Comparison of ENCODE assay signal across 1 cellular context in the genomic region with DNA sequence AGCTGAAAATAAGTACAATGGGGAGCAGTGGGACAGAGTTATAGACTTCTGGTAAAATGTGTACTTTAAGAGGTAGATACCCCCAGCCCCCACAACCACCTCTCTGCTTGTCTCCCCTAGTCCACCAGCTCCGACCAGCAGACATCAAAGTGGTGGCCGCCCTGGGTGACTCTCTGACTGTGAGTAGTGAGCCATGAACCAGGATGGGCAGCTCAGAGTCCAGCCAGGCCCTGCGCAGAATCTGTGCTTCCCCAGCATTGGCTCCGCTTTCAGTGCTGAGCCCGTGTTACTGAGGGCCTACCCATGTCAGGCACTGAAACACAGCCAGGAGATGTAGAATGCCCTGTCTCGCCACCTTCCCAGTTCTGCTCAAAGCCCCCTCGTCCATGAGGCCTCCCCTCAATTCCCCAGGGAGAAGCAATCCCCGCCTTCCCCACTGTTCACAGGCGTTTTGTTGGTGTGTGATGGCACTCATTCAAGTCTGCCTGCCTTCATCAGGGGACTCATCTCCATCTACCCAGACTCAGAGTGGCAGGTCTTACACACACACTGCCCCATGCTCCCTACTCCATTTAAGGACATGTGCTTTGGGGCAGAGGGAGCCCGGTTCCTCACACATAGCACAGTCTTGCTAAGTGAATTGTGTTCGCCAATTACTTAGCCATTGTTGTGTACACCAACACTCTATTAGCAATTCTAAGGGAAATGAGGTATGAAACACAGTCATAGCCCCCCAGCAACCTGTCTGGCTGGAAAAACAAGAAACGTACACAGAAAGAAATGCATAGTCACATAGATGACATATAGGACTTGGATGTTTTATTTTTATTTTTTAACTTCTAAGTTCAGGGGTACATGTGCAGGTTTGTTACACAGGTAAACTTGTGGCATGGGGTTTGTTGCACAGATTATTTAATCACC.
TF ChIP-seq lines count a peak whose summit lies in the region.

No MANE protein-coding gene starts in this region.

TF ChIP-seq in HepG2, 621 proteins besides CTCF, POLR2A, EP300 and RAD21 (continued from another document and continues in another):
- TF ChIP-seq ZFP37 (CRISPR knock-in tag; IDR thresholded peaks at IDR 0.05; ENCODE audit: borderline replicate concordance) (0 out of 2 replicates have a peak, but pooled peaks have one; percentile 59), ZNF878 (CRISPR knock-in tag; IDR thresholded peaks at IDR 0.05) (no peak), GATAD1 (CRISPR knock-in tag; IDR thresholded peaks at IDR 0.05) (peak; percentile 52; the same call in 1 of the 2 replicates), PAXIP1 (CRISPR knock-in tag; conservative IDR thresholded peaks at IDR 0.05) (peak; percentile 71), PATZ1 (CRISPR knock-in tag; IDR thresholded peaks at IDR 0.05) (peak; percentile 48; the same call in 1 of the 2 replicates), NONO (IDR thresholded peaks at IDR 0.05) (no peak), NONO (CRISPR knock-in tag; conservative IDR thresholded peaks at IDR 0.05) (no peak), ZNF556 (CRISPR knock-in tag; IDR thresholded peaks at IDR 0.05; ENCODE audit: borderline replicate concordance) (no peak), ZNF124 (CRISPR knock-in tag; IDR thresholded peaks at IDR 0.05) (no peak), FOXA3 (CRISPR knock-in tag; IDR thresholded peaks at IDR 0.05) (no peak), NFKBIZ (CRISPR knock-in tag; IDR thresholded peaks at IDR 0.05) (no peak), NFRKB (IDR thresholded peaks at IDR 0.05) (no peak), ZFX (CRISPR knock-in tag; IDR thresholded peaks at IDR 0.05; ENCODE audit: low read depth) (peak; percentile 73), RFX1 (IDR thresholded peaks at IDR 0.05) (no peak), ZSCAN29 (CRISPR knock-in tag; conservative IDR thresholded peaks at IDR 0.05) (no peak), KLF9 (CRISPR knock-in tag; IDR thresholded peaks at IDR 0.05; ENCODE audit: low read depth) (no peak), ZKSCAN8 (CRISPR knock-in tag; IDR thresholded peaks at IDR 0.05; ENCODE audit: borderline replicate concordance) (no peak), MTF1 (CRISPR knock-in tag; IDR thresholded peaks at IDR 0.05) (no peak), ZBTB38 (CRISPR knock-in tag; IDR thresholded peaks at IDR 0.05) (peak; percentile 20; the same call in 1 of the 2 replicates), CBX5 (CRISPR knock-in tag; IDR thresholded peaks at IDR 0.05; ENCODE audit: borderline replicate concordance) (0 out of 2 replicates have a peak, but pooled peaks have one; percentile 21), ZSCAN21 (CRISPR knock-in tag; IDR thresholded peaks at IDR 0.05; ENCODE audit: borderline replicate concordance) (peak; percentile 50; the same call in 1 of the 2 replicates), ZEB1 (IDR thresholded peaks at IDR 0.05; ENCODE audit: insufficient replicate concordance, low read depth) (no peak), ZBTB20 (CRISPR knock-in tag; IDR thresholded peaks at IDR 0.05; ENCODE audit: borderline replicate concordance, low read depth) (peak; percentile 39; the same call in 1 of the 2 replicates), MAZ (IDR thresholded peaks at IDR 0.05; ENCODE audit: borderline replicate concordance, low read depth, low read length) (no peak), MAZ (CRISPR knock-in tag; IDR thresholded peaks at IDR 0.05; ENCODE audit: low read depth) (no peak), MXD4 (CRISPR knock-in tag; IDR thresholded peaks at IDR 0.05) (peak; percentile 64; the same call in 1 of the 2 replicates), TCF7 (IDR thresholded peaks at IDR 0.05; ENCODE audit: low read depth) (peak; percentile 89; the same call in 1 of the 2 replicates), GATAD2A (CRISPR knock-in tag; IDR thresholded peaks at IDR 0.05) (peak; percentile 12; the same call in 1 of the 2 replicates), ZNF687 (CRISPR knock-in tag; IDR thresholded peaks at IDR 0.05) (peak; percentile 80), SMARCE1 (IDR thresholded peaks at IDR 0.05; ENCODE audit: borderline replicate concordance) (no peak), ZMYM3 (CRISPR knock-in tag; IDR thresholded peaks at IDR 0.05) (peak; percentile 53), SPEN (CRISPR knock-in tag; IDR thresholded peaks at IDR 0.05; ENCODE audit: low read depth) (peak; percentile 48; the same call in 1 of the 2 replicates), ZFP90 (CRISPR knock-in tag; IDR thresholded peaks at IDR 0.05; ENCODE audit: borderline replicate concordance) (no peak), MEF2D (CRISPR knock-in tag; IDR thresholded peaks at IDR 0.05) (peak; percentile 25; the same call in 1 of the 2 replicates), ZNF136 (CRISPR knock-in tag; IDR thresholded peaks at IDR 0.05; ENCODE audit: low read depth) (0 out of 2 replicates have a peak, but pooled peaks have one; percentile 57), RXRB (CRISPR knock-in tag; IDR thresholded peaks at IDR 0.05; ENCODE audit: borderline replicate concordance) (peak; percentile 16; the same call in 1 of the 2 replicates)
- TF ChIP-seq, protein P1, sequence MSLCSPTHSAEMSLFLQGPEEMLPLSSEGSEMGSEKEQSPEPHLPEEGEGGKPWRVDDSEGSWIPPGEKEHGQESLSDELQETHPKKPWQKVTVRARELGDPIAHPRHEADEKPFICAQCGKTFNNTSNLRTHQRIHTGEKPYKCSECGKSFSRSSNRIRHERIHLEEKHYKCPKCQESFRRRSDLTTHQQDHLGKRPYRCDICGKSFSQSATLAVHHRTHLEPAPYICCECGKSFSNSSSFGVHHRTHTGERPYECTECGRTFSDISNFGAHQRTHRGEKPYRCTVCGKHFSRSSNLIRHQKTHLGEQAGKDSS (CRISPR knock-in tag; IDR thresholded peaks at IDR 0.05; ENCODE audit: borderline replicate concordance, low read depth), result 0 out of 2 replicates have a peak, but pooled peaks have one; percentile 34
- TF ChIP-seq, protein P2, sequence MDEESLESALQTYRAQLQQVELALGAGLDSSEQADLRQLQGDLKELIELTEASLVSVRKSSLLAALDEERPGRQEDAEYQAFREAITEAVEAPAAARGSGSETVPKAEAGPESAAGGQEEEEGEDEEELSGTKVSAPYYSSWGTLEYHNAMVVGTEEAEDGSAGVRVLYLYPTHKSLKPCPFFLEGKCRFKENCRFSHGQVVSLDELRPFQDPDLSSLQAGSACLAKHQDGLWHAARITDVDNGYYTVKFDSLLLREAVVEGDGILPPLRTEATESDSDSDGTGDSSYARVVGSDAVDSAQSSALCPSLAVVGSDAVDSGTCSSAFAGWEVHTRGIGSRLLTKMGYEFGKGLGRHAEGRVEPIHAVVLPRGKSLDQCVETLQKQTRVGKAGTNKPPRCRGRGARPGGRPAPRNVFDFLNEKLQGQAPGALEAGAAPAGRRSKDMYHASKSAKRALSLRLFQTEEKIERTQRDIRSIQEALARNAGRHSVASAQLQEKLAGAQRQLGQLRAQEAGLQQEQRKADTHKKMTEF (CRISPR knock-in tag; IDR thresholded peaks at IDR 0.05), result peak; percentile 26; the same call in 1 of the 2 replicates
- TF ChIP-seq, protein P3, sequence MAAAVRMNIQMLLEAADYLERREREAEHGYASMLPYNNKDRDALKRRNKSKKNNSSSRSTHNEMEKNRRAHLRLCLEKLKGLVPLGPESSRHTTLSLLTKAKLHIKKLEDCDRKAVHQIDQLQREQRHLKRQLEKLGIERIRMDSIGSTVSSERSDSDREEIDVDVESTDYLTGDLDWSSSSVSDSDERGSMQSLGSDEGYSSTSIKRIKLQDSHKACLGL (CRISPR knock-in tag; IDR thresholded peaks at IDR 0.05), result peak; percentile 3; the same call in 1 of the 2 replicates
- TF ChIP-seq, protein P4, sequence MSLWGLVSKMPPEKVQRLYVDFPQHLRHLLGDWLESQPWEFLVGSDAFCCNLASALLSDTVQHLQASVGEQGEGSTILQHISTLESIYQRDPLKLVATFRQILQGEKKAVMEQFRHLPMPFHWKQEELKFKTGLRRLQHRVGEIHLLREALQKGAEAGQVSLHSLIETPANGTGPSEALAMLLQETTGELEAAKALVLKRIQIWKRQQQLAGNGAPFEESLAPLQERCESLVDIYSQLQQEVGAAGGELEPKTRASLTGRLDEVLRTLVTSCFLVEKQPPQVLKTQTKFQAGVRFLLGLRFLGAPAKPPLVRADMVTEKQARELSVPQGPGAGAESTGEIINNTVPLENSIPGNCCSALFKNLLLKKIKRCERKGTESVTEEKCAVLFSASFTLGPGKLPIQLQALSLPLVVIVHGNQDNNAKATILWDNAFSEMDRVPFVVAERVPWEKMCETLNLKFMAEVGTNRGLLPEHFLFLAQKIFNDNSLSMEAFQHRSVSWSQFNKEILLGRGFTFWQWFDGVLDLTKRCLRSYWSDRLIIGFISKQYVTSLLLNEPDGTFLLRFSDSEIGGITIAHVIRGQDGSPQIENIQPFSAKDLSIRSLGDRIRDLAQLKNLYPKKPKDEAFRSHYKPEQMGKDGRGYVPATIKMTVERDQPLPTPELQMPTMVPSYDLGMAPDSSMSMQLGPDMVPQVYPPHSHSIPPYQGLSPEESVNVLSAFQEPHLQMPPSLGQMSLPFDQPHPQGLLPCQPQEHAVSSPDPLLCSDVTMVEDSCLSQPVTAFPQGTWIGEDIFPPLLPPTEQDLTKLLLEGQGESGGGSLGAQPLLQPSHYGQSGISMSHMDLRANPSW (CRISPR knock-in tag; IDR thresholded peaks at IDR 0.05; ENCODE audit: borderline replicate concordance), result no peak
